In genomic region chr3:49553690-49554634, GRCh38 we compare ENCODE assay signal across 8 cellular contexts. TPM values are rescaled to one million over a fixed set of nuclear protein-coding genes. Genes with fewer than 3 reads are reported as not detected.
DNase-seq lines count a peak whose midpoint lies in the region; ATAC-seq, FAIRE-seq and TF ChIP-seq lines count a peak whose summit lies in the region.

A gene with protein sequence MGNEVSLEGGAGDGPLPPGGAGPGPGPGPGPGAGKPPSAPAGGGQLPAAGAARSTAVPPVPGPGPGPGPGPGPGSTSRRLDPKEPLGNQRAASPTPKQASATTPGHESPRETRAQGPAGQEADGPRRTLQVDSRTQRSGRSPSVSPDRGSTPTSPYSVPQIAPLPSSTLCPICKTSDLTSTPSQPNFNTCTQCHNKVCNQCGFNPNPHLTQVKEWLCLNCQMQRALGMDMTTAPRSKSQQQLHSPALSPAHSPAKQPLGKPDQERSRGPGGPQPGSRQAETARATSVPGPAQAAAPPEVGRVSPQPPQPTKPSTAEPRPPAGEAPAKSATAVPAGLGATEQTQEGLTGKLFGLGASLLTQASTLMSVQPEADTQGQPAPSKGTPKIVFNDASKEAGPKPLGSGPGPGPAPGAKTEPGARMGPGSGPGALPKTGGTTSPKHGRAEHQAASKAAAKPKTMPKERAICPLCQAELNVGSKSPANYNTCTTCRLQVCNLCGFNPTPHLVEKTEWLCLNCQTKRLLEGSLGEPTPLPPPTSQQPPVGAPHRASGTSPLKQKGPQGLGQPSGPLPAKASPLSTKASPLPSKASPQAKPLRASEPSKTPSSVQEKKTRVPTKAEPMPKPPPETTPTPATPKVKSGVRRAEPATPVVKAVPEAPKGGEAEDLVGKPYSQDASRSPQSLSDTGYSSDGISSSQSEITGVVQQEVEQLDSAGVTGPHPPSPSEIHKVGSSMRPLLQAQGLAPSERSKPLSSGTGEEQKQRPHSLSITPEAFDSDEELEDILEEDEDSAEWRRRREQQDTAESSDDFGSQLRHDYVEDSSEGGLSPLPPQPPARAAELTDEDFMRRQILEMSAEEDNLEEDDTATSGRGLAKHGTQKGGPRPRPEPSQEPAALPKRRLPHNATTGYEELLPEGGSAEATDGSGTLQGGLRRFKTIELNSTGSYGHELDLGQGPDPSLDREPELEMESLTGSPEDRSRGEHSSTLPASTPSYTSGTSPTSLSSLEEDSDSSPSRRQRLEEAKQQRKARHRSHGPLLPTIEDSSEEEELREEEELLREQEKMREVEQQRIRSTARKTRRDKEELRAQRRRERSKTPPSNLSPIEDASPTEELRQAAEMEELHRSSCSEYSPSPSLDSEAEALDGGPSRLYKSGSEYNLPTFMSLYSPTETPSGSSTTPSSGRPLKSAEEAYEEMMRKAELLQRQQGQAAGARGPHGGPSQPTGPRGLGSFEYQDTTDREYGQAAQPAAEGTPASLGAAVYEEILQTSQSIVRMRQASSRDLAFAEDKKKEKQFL (N-terminal part only) (plus strand): TSS chr3:49554477. CDS start chr3:49554603, 126 bp downstream.

- peak within 1 kb of the TSS in 3 of 4 donors; percentile 4 to 62 (median 34) for H3K27ac ChIP-seq in pancreas
- H3K27ac ChIP-seq in thymus (ENCODE audit: low read depth), result no peak within 1 kb of the TSS

- ATAC-seq in HG02571 (IDR thresholded peaks at IDR 0.05; ENCODE audit: unreplicated experiment), result peak; percentile 70
- ATAC-seq in pancreas, result peak; percentile 95 to 98 (median 96)

- no peak for TF ChIP-seq CTCF in pancreas (IDR thresholded peaks at IDR 0.05)

- H3K27ac Mint-ChIP-seq in activated naive CD8-positive, alpha-beta T cell treated with anti-CD3 and anti-CD28 coated beads for 36 hours, result peak within 1 kb of the TSS; percentile 54

- H3K27me3 ChIP-seq in pancreas (no peaks in the 10 kb centered on the region), thymus (ENCODE audit: control insufficient read depth, insufficient read depth) (peaks cover 23% of the 10 kb centered on the region)

- H3K36me3 ChIP-seq in pancreas (no peaks in the 10 kb centered on the region), thymus (ENCODE audit: control insufficient read depth, insufficient read depth) (no peaks in the 10 kb centered on the region)

- peaks cover 12% of the 10 kb centered on the region for H3K4me1 Mint-ChIP-seq in activated naive CD8-positive, alpha-beta T cell treated with anti-CD3 and anti-CD28 coated beads for 36 hours

- peak within 1 kb of the TSS; percentile 63 to 78 (median 72) for H3K4me3 ChIP-seq in pancreas
- H3K4me3 ChIP-seq in thymus (ENCODE audit: low read length), result peak within 1 kb of the TSS; percentile 82

- peaks cover 33% of the 10 kb centered on the region for H3K27me3 Mint-ChIP-seq in activated naive CD8-positive, alpha-beta T cell treated with anti-CD3 and anti-CD28 coated beads for 36 hours

- H3K36me3 Mint-ChIP-seq in activated naive CD8-positive, alpha-beta T cell treated with anti-CD3 and anti-CD28 coated beads for 36 hours, result no peaks in the 10 kb centered on the region

- no peak for FAIRE-seq in pancreas (lab: Jason Lieb, UNC)

- intact Hi-C loops in head of caudate nucleus (cut with DNase I) (loop anchor here (5.0 kb wide), 1 partner anchor 82 kb away; the partner anchor contains the start of gene DAG1), pancreas (cut with DNase I) (no loop called here)

- peak within 1 kb of the TSS; percentile 87 for H3K4me3 Mint-ChIP-seq in activated naive CD8-positive, alpha-beta T cell treated with anti-CD3 and anti-CD28 coated beads for 36 hours

- H3K4me1 ChIP-seq in pancreas (peaks cover 0 to 4% (median 0%) of the 10 kb centered on the region in 3 donors), thymus (ENCODE audit: control insufficient read depth, insufficient read depth, low read length) (peaks cover 8% of the 10 kb centered on the region)

- WGBS in pancreas, 2 donors, result 2 to 3% methylated on average over 47 to 77 of the region's 77 CpGs
- WGBS in thymus, result 6% methylated on average over 77 of the region's 77 CpGs

- H3K9me3 ChIP-seq in pancreas (no peaks in the 10 kb centered on the region), thymus (ENCODE audit: control insufficient read depth) (no peaks in the 10 kb centered on the region)

- H3K9me3 Mint-ChIP-seq in activated naive CD8-positive, alpha-beta T cell treated with anti-CD3 and anti-CD28 coated beads for 36 hours, result no peaks in the 10 kb centered on the region

- DNase-seq in GM04504 (ENCODE audit: low read depth) (peak; percentile 74), NCI-H1092 (lab: John Stamatoyannopoulos, UW) (peak; percentile 86), SKM-1 treated with dmso at 0.1 percent for 144 hours (lab: John Stamatoyannopoulos, UW; ENCODE audit: unreplicated experiment) (peak; percentile 62), head of caudate nucleus (peak; percentile 76 to 96 (median 92)), pancreas (peak; percentile 90 to 99 (median 94))
- peak; percentile 96 for DNase-seq in activated naive CD8-positive, alpha-beta T cell treated with anti-CD3 and anti-CD28 coated beads for 36 hours

RNA-seq across cellular contexts. Expression of the gene that starts here (rescaled TPM):
- total RNA-seq in activated naive CD8-positive, alpha-beta T cell treated with anti-CD3 and anti-CD28 coated beads for 36 hours, result under 1 TPM; 0.10 to 0.35 TPM
- 1 to 10 TPM in 3 of 6 donors, under 1 TPM in 3; 0.56 to 1.2 (median 0.85) TPM for total RNA-seq in pancreas
- polyA plus RNA-seq in pancreas (1 to 10 TPM in 1 of 2 donors, under 1 TPM in 1; 0.89 to 1.6 TPM), thymus (0.09 TPM)

Comparison
In these comparisons a context has a peak if more than half of its experiments do, and no peak if none do; other contexts are left out.
1. Peak in DNase-seq in activated naive CD8-positive, alpha-beta T cell treated with anti-CD3 and anti-CD28 coated beads for 36 hours; RNA of the gene not detected or under 1 TPM.